Comparison of ENCODE assay signal across 13 cellular contexts in genomic region chr3:46353639-46354410, GRCh38. TPM values are rescaled to one million over a fixed set of nuclear protein-coding genes. Genes with fewer than 3 reads are reported as not detected.
A peak's percentile ranks its signal among the peaks of the same experiment; 100 is the strongest.
DNase-seq lines count a peak whose midpoint lies in the region; ATAC-seq lines count a peak whose summit lies in the region.
"Had no signal": no experiment of that assay in that cellular context is flagged by ENCODE, and none has a peak within 500 bp of the region (broad histone marks: within the 10 kb centered on the region; RNA-seq: fewer than 3 reads in every experiment).

CCR2 (plus strand) TSS chr3:46354111; CDS start chr3:46357528, 3,417 bp downstream.

- ATAC-seq in stimulated activated naive CD8-positive, alpha-beta T cell treated with anti-CD3 and anti-CD28 coated beads, Interleukin-15, Interleukin-2, amounts not matched to agents 100 U/mL and 50 U/mL, for 24 hours = peak; percentile 92
- ATAC-seq in GM21381 (IDR thresholded peaks at IDR 0.05; ENCODE audit: unreplicated experiment) = no peak
- ATAC-seq: sciatic nerve had no signal

- peak within 1 kb of the TSS; percentile 28 to 33 for H3K9ac ChIP-seq in duodenal mucosa (ENCODE audit: low read depth in 1 of 2, low read length in 2 of 2)

- intact Hi-C loops in T-helper 2 cell treated with Interferon-gamma antibody and Interleukin-4, amounts not matched to agents 100 ng/mL and 5 ng/mL, for 36 hours (cut with micrococcal nuclease) = no loop called here

- no peaks in the 10 kb centered on the region for H3K36me3 ChIP-seq in duodenal mucosa (ENCODE audit: control insufficient read depth in 1 of 2, insufficient read depth in 2 of 2, low read length in 2 of 2)

- H3K27me3 ChIP-seq in duodenal mucosa (ENCODE audit: control insufficient read depth in 1 of 2, insufficient read depth in 2 of 2, low read length in 2 of 2) = no peaks in the 10 kb centered on the region

- peak within 1 kb of the TSS; percentile 38 to 52 for H3K4me3 ChIP-seq in duodenal mucosa (ENCODE audit: low read depth in 1 of 2, low read length in 2 of 2)

- H3K27ac ChIP-seq in duodenal mucosa (ENCODE audit: low read depth, low read length) = no peak within 1 kb of the TSS

- peak; percentile 26 for DNase-seq in activated T-cell treated with anti-CD3 and anti-CD28 coated beads for 24 hours (ENCODE audit: low read depth)
- no peak for DNase-seq in activated T-cell treated with anti-CD3 and anti-CD28 coated beads, Interleukin-2, amount 50 U/mL, for 1 hour
- peak; percentile 27 for DNase-seq in stimulated activated naive CD8-positive, alpha-beta T cell treated with anti-CD3 and anti-CD28 coated beads, Interleukin-15, Interleukin-2, amounts not matched to agents 100 U/mL and 50 U/mL, for 24 hours
- DNase-seq in glomerular visceral epithelial cell (ENCODE audit: extremely low spot score) = no peak
- DNase-seq in SK-N-DZ (ENCODE audit: low spot score) = no peak
- DNase-seq: cortex of kidney, NCI-H187 treated with DMSO at 0.1 percent for 48 hours, RPMI8226 had no signal

- no peaks in the 10 kb centered on the region for H3K9me3 ChIP-seq in duodenal mucosa (ENCODE audit: control insufficient read depth in 1 of 2, low read length in 2 of 2)

- peaks cover 11 to 15% of the 10 kb centered on the region in 2 donors for H3K4me1 ChIP-seq in duodenal mucosa (ENCODE audit: control insufficient read depth in 1 of 2, insufficient read depth in 2 of 2, low read length in 2 of 2)

RNA-seq across cellular contexts. Expression of gene CCR2, which starts in this region (rescaled TPM):
- total RNA-seq in T-helper 2 cell treated with Interferon-gamma antibody and Interleukin-4, amounts not matched to agents 100 ng/mL and 5 ng/mL, for 36 hours = 19.8 and 19.9 TPM in 2 replicates
- polyA plus RNA-seq in SK-N-DZ (2014; cell fraction: cytosol; rRNA removed) = not detected in 2 replicates
- not detected in 2 replicates for polyA plus RNA-seq in SK-N-DZ (2014; cell fraction: nucleus; rRNA removed)
- total RNA-seq: glomerular endothelial cell had no signal

Comparison
In these comparisons a context has a peak if more than half of its experiments do, and no peak if none do; other contexts are left out.
1. DNase-seq: peak in activated T-cell treated with anti-CD3 and anti-CD28 coated beads for 24 hours (single experiment) and stimulated activated naive CD8-positive, alpha-beta T cell treated with anti-CD3 and anti-CD28 coated beads, Interleukin-15, Interleukin-2, amounts not matched to agents 100 U/mL and 50 U/mL, for 24 hours (single experiment); none in activated T-cell treated with anti-CD3 and anti-CD28 coated beads, Interleukin-2, amount 50 U/mL, for 1 hour (single experiment), glomerular visceral epithelial cell (single experiment) and SK-N-DZ (single experiment).